8 cellular contexts compared by ENCODE assay signal in the genomic region with DNA sequence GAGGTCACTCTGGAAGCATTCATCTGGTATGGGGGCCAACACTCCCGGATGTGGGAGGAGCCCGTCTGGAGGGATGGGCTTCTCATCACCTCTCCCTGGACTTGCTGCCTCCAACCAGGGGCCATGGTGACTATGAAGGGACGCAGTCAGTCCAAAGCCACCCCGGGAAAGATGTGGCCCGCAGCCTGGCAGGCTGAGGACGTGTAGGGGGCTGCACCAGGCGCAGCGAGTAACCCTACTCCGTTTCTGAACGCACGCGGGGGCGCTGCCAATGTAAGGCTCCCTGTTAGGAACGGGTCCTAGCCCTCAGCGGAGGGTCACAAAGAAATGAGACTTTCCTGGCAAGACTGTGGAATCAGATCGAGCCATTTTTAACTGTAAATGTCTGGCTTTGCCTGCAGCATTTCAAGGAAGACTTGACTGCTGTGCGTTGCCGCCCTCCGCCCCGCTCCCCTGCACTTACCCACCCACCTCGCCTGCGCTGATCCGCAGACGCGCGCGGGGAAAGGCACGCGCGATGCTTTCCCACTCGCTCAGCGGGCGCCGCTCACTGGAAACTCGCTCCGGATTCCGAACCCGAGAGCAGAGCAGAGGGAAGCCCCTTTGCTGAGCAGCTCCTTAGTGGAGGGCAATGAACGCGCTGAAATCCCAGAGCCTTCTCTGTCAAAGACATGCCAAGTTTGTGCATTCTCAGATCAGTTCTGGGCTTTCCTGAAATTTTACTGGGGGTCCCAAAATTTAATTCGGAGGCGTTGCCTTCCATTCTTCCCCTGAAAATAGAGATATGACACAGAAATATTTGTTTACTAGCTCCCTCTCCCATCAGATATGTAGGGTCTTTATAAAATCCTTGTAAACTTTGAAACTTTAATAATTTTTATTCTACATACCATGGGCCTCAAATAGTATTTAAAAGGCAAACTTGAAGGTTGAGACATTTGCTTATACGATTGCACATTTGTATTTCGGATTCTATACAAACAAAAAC. TPM values are rescaled to one million over a fixed set of nuclear protein-coding genes. Genes with fewer than 3 reads are reported as not detected.
A peak's percentile ranks its signal among the peaks of the same experiment; 100 is the strongest.
DNase-seq lines count a peak whose midpoint lies in the region; ATAC-seq, FAIRE-seq and TF ChIP-seq lines count a peak whose summit lies in the region.

No MANE protein-coding gene starts in this region.

- H4K20me1 ChIP-seq in astrocyte (ENCODE audit: insufficient read depth, low read length): no peaks in the 10 kb centered on the region

- H3K4me3 ChIP-seq in HUES48 (ENCODE audit: low read depth, low read length): peak overlapping the region; percentile 61
- peak overlapping the region; percentile 59 for H3K4me3 ChIP-seq in astrocyte (ENCODE audit: insufficient read depth, low read depth, low read length)

- H3K36me3 ChIP-seq in HUES48 (ENCODE audit: control insufficient read depth, insufficient read depth, low read length) (no peaks in the 10 kb centered on the region), astrocyte (ENCODE audit: insufficient read depth, low read length) (no peaks in the 10 kb centered on the region)

- H3K27ac Mint-ChIP-seq in astrocyte (ENCODE audit: unreplicated experiment): no peak overlapping the region
- no peak overlapping the region for H3K27ac Mint-ChIP-seq in stimulated activated naive B cell treated with anti-CD40 and anti-IgM and Interleukin-4, amounts not matched to agents 10 μg/mL and 1 μg/mL and 100 μg/mL, for 72 hours
- no peak overlapping the region for H3K27ac Mint-ChIP-seq in T-helper 2 cell treated with Interferon-gamma antibody and Interleukin-4, amounts not matched to agents 5 μg/mL and 100 μg/mL, for 36 hours

- no peaks in the 10 kb centered on the region for H3K9me3 Mint-ChIP-seq in astrocyte (ENCODE audit: unreplicated experiment)
- H3K9me3 Mint-ChIP-seq in stimulated activated naive B cell treated with anti-CD40 and anti-IgM and Interleukin-4, amounts not matched to agents 10 μg/mL and 1 μg/mL and 100 μg/mL, for 72 hours: no peaks in the 10 kb centered on the region
- H3K9me3 Mint-ChIP-seq in T-helper 2 cell treated with Interferon-gamma antibody and Interleukin-4, amounts not matched to agents 5 μg/mL and 100 μg/mL, for 36 hours: no peaks in the 10 kb centered on the region

- H3K4me1 ChIP-seq in HUES48 (ENCODE audit: control insufficient read depth, insufficient read depth, low read length) (peaks cover 27% of the 10 kb centered on the region), astrocyte (ENCODE audit: insufficient read depth, low read length) (peaks cover 6% of the 10 kb centered on the region)

- DNase-seq in astrocyte (ENCODE audit: low read depth) (no peak), iPS-NIHi7 (ENCODE audit: extremely low spot score) (peak; percentile 74), pons (ENCODE audit: low spot score) (no peak)
- DNase-seq in stimulated activated naive B cell treated with anti-CD40 and anti-IgM and Interleukin-4, amounts not matched to agents 10 μg/mL and 1 μg/mL and 100 μg/mL, for 72 hours: no peak
- no peak for DNase-seq in stimulated activated CD4-positive, alpha-beta T cell treated with anti-CD3 and anti-CD28 coated beads, Interleukin-2, amount 100 ng/mL, for 48 hours
- no peak for DNase-seq in T-helper 2 cell treated with Interferon-gamma antibody and Interleukin-4, amounts not matched to agents 5 μg/mL and 100 μg/mL, for 36 hours (ENCODE audit: low spot score)

- peak overlapping the region; percentile 96 for H3K4me2 ChIP-seq in astrocyte (ENCODE audit: low read length)

- H3K9ac ChIP-seq in HUES48 (ENCODE audit: low read depth, low read length) (0 out of 2 replicates have a peak overlapping the region, but pooled peaks have one; percentile 28), astrocyte (ENCODE audit: low read length) (peak overlapping the region; percentile 44)

- FAIRE-seq in astrocyte (lab: Jason Lieb, UNC): no peak

- H3K27me3 ChIP-seq in HUES48 (ENCODE audit: control insufficient read depth, insufficient read depth, low read length): no peaks in the 10 kb centered on the region; the same call in 1 of the 2 replicates
- H3K27me3 ChIP-seq in astrocyte (ENCODE audit: insufficient read depth, low read length): peaks cover 13% of the 10 kb centered on the region

- TF ChIP-seq CTCF in astrocyte (IDR thresholded peaks at IDR 0.05; ENCODE audit: insufficient read depth, low read depth, low read length): no peak

- no peaks in the 10 kb centered on the region for H3K36me3 Mint-ChIP-seq in astrocyte (ENCODE audit: low read depth, unreplicated experiment)
- H3K36me3 Mint-ChIP-seq in stimulated activated naive B cell treated with anti-CD40 and anti-IgM and Interleukin-4, amounts not matched to agents 10 μg/mL and 1 μg/mL and 100 μg/mL, for 72 hours: no peaks in the 10 kb centered on the region
- no peaks in the 10 kb centered on the region for H3K36me3 Mint-ChIP-seq in T-helper 2 cell treated with Interferon-gamma antibody and Interleukin-4, amounts not matched to agents 5 μg/mL and 100 μg/mL, for 36 hours (ENCODE audit: low read depth)

- peak overlapping the region; percentile 75 for H3K27ac ChIP-seq in HUES48 (ENCODE audit: low read depth, low read length)
- H3K27ac ChIP-seq in astrocyte (ENCODE audit: low read depth, low read length): no peak overlapping the region

- ATAC-seq in stimulated activated naive B cell treated with anti-CD40 and anti-IgM and Interleukin-4, amounts not matched to agents 10 μg/mL and 1 μg/mL and 100 μg/mL, for 72 hours (replicated peaks): peak in 1 of 2 donors; percentile 41
- ATAC-seq in HG02970 (IDR thresholded peaks at IDR 0.05; ENCODE audit: low FRiP score, unreplicated experiment): no peak

- H3K79me2 ChIP-seq in astrocyte (ENCODE audit: insufficient read depth, low read length): no peaks in the 10 kb centered on the region

- no peaks in the 10 kb centered on the region for H3K9me3 ChIP-seq in HUES48 (ENCODE audit: control insufficient read depth, insufficient read depth, low read length)
- H3K9me3 ChIP-seq in astrocyte (ENCODE audit: insufficient read depth, low read depth, low read length): no peaks in the 10 kb centered on the region

- H2AFZ ChIP-seq in astrocyte (ENCODE audit: low read depth, low read length): peak overlapping the region; percentile 92

- peaks cover 15% of the 10 kb centered on the region for H3K27me3 Mint-ChIP-seq in astrocyte (ENCODE audit: low read depth, unreplicated experiment)
- H3K27me3 Mint-ChIP-seq in stimulated activated naive B cell treated with anti-CD40 and anti-IgM and Interleukin-4, amounts not matched to agents 10 μg/mL and 1 μg/mL and 100 μg/mL, for 72 hours: peaks cover 52 to 72% of the 10 kb centered on the region in 2 donors
- peaks cover 71% of the 10 kb centered on the region for H3K27me3 Mint-ChIP-seq in T-helper 2 cell treated with Interferon-gamma antibody and Interleukin-4, amounts not matched to agents 5 μg/mL and 100 μg/mL, for 36 hours (ENCODE audit: low read depth)

- peaks cover 15% of the 10 kb centered on the region for H3K4me1 Mint-ChIP-seq in astrocyte (ENCODE audit: low read depth, unreplicated experiment)
- peaks cover 5 to 15% of the 10 kb centered on the region in 2 donors for H3K4me1 Mint-ChIP-seq in stimulated activated naive B cell treated with anti-CD40 and anti-IgM and Interleukin-4, amounts not matched to agents 10 μg/mL and 1 μg/mL and 100 μg/mL, for 72 hours
- H3K4me1 Mint-ChIP-seq in T-helper 2 cell treated with Interferon-gamma antibody and Interleukin-4, amounts not matched to agents 5 μg/mL and 100 μg/mL, for 36 hours (ENCODE audit: low read depth): no peaks in the 10 kb centered on the region

- H3K4me3 Mint-ChIP-seq in astrocyte (ENCODE audit: unreplicated experiment): peak overlapping the region; percentile 87
- H3K4me3 Mint-ChIP-seq in stimulated activated naive B cell treated with anti-CD40 and anti-IgM and Interleukin-4, amounts not matched to agents 10 μg/mL and 1 μg/mL and 100 μg/mL, for 72 hours: peak overlapping the region; percentile 66 to 75
- no peak overlapping the region for H3K4me3 Mint-ChIP-seq in T-helper 2 cell treated with Interferon-gamma antibody and Interleukin-4, amounts not matched to agents 5 μg/mL and 100 μg/mL, for 36 hours

RNA-seq across cellular contexts. Expression of gene IL20RA, which starts 54.9 kb away (rescaled TPM):
- total RNA-seq in astrocyte: 0.07 and 0.17 TPM in 2 replicates
